10 cellular contexts compared by ENCODE assay signal in genomic region chr2:105934467-105934866, GRCh38.
A peak's percentile ranks its signal among the peaks of the same experiment; 100 is the strongest.
DNase-seq lines count a peak whose midpoint lies in the region; ATAC-seq lines count a peak whose summit lies in the region.
"Had no signal": no experiment of that assay in that cellular context is flagged by ENCODE, and none has a peak within 500 bp of the region (broad histone marks: within the 10 kb centered on the region; RNA-seq: fewer than 3 reads in every experiment).

No MANE protein-coding gene starts in this region.

- peak; percentile 79 for ATAC-seq in T-helper 17 cell

- H3K4me1 Mint-ChIP-seq in T-helper 17 cell, result peaks cover 23% of the 10 kb centered on the region

- no peaks in the 10 kb centered on the region for H3K36me3 Mint-ChIP-seq in T-helper 17 cell (ENCODE audit: low read depth)

- no peaks in the 10 kb centered on the region for H3K9me3 ChIP-seq in T-helper 17 cell (ENCODE audit: control insufficient read depth, low read length, poor library complexity, severe bottlenecking)
- H3K9me3 ChIP-seq: sigmoid colon, stomach had no signal

- DNase-seq in T-helper 17 cell (peak in 1 of 3 donors; percentile 15), epidermal melanocyte (ENCODE audit: insufficient read length, low spot score) (peak; percentile 53), NCI-H524 treated with DMSO at 0.1 percent for 48 hours (lab: John Stamatoyannopoulos, UW) (no peak), NCI-H2029 (lab: John Stamatoyannopoulos, UW) (no peak)
- peak; percentile 54 for DNase-seq in activated CD8-positive, alpha-beta memory T cell treated with anti-CD3 and anti-CD28 coated beads, Interleukin-2, amount 50 U/mL, for 48 hours
- DNase-seq in stimulated activated CD4-positive, alpha-beta T cell treated with anti-CD3 and anti-CD28 coated beads, TNF-alpha, amount 100 ng/mL, for 48 hours (ENCODE audit: low read depth in 3 of 3), result peak in 2 of 3 donors; percentile 24 to 32
- no peak for DNase-seq in NK-92 treated with Interleukin-12 subunit alpha and Interleukin-12 subunit beta, amount 100 ng/mL, for 24 hours (lab: John Stamatoyannopoulos, UW)
- DNase-seq: MV-4-11, sigmoid colon, stomach had no signal

- H3K27ac Mint-ChIP-seq in T-helper 17 cell, result no peak overlapping the region

- H3K4me3 Mint-ChIP-seq in T-helper 17 cell, result no peak overlapping the region

- no peaks in the 10 kb centered on the region for H3K27me3 Mint-ChIP-seq in T-helper 17 cell

Comparison
In these comparisons a context has a peak if more than half of its experiments do, and no peak if none do; other contexts are left out.
1. DNase-seq: peak in activated CD8-positive, alpha-beta memory T cell treated with anti-CD3 and anti-CD28 coated beads, Interleukin-2, amount 50 U/mL, for 48 hours (single experiment), epidermal melanocyte (single experiment) and stimulated activated CD4-positive, alpha-beta T cell treated with anti-CD3 and anti-CD28 coated beads, TNF-alpha, amount 100 ng/mL, for 48 hours (2 of 3); none in NK-92 treated with Interleukin-12 subunit alpha and Interleukin-12 subunit beta, amount 100 ng/mL, for 24 hours (single experiment), NCI-H524 treated with DMSO at 0.1 percent for 48 hours (single experiment) and NCI-H2029 (single experiment).